In genomic region chr1:236830116-236830515, GRCh38 we compare ENCODE assay signal across 21 cellular contexts.
"Had no signal": no experiment of that assay in that cellular context is flagged by ENCODE, and none has a peak within 500 bp of the region (broad histone marks: within the 10 kb centered on the region; RNA-seq: fewer than 3 reads in every experiment).

No MANE protein-coding gene starts in this region.

- H3K9me3 ChIP-seq: gastrocnemius medialis, ovary, suprapubic skin had no signal

- DNase-seq: cortex of kidney; effector memory CD8-positive, alpha-beta T cell; foreskin fibroblast; gastrocnemius medialis; hippocampal formation; left colon; natural killer cell; occipital lobe; posterior cingulate gyrus; retina; stimulated activated CD4-positive, alpha-beta T cell treated with anti-CD3 and anti-CD28 coated beads, Interleukin-12 subunit alpha, Interleukin-12 subunit beta, amount 100 ng/mL, for 4 hours; stimulated activated CD4-positive, alpha-beta T cell treated with anti-CD3 and anti-CD28 coated beads, Interleukin-1b, Interleukin-23, amount 100 ng/mL, for 48 hours; stimulated activated CD4-positive, alpha-beta T cell treated with anti-CD3 and anti-CD28 coated beads, Interleukin-4, amount 100 ng/mL, for 1 hour; stimulated activated CD8-positive, alpha-beta memory T cell treated with anti-CD3 and anti-CD28 coated beads, Interleukin-4, amount 100 ng/mL, for 48 hours; stimulated activated naive CD4-positive, alpha-beta T cell; stimulated activated naive CD8-positive, alpha-beta T cell treated with anti-CD3 and anti-CD28 coated beads, Interleukin-15, amount 100 ng/mL, for 72 hours; trophoblast cell had no signal

- H3K36me3 ChIP-seq: ovary had no signal

- H3K4me3 ChIP-seq: gastrocnemius medialis, lung, ovary, smooth muscle cell, suprapubic skin had no signal

- ATAC-seq: effector memory CD8-positive, alpha-beta T cell; gastrocnemius medialis; left colon; natural killer cell; stimulated activated naive CD8-positive, alpha-beta T cell treated with anti-CD3 and anti-CD28 coated beads, Interleukin-15, amount 100 ng/mL, for 72 hours had no signal

- H3K4me1 ChIP-seq: suprapubic skin had no signal

- H3K27me3 ChIP-seq: gastrocnemius medialis, ovary, suprapubic skin had no signal

- H3K27ac ChIP-seq: gastrocnemius medialis, ovary, suprapubic skin had no signal
